12 cellular contexts compared by ENCODE assay signal in the genomic region with DNA sequence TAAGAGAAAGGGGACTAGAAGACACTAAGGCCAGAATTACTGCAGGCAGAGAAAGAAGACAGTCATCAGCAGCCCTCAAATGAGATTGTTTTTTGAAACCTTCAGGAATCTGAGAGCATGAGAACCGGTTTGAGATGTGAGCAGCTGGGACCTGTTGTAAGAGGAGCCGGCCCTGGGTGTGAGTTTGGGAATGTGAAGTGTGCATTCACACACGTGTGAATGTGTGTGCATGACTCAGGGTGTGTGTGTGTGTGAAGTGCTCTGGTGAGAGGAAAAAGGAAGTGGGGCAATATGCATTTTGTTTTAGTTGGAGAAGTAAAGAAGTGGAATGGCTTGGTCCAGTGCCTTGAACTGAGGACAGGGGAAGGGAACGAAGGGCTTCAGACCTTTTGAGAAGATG. TPM values are rescaled to one million over a fixed set of nuclear protein-coding genes. Genes with fewer than 3 reads are reported as not detected.
DNase-seq lines count a peak whose midpoint lies in the region; ATAC-seq, FAIRE-seq and TF ChIP-seq lines count a peak whose summit lies in the region.
"Had no signal": no experiment of that assay in that cellular context is flagged by ENCODE, and none has a peak within 500 bp of the region (broad histone marks: within the 10 kb centered on the region; RNA-seq: fewer than 3 reads in every experiment).

No MANE protein-coding gene starts in this region.

- peaks cover 33% of the 10 kb centered on the region for H3K36me3 ChIP-seq in NT2/D1 (ENCODE audit: insufficient read depth, insufficient read length, low read length)
- H3K36me3 ChIP-seq: adrenal gland had no signal

- peaks cover 20% of the 10 kb centered on the region for H3K27me3 ChIP-seq in NT2/D1 (ENCODE audit: insufficient read depth, insufficient read length)
- H3K27me3 ChIP-seq: adrenal gland had no signal

- DNase-seq in HFF-Myc (ENCODE audit: extremely low read depth, low read depth) (peak; percentile 25), NT2/D1 (ENCODE audit: low read depth, low spot score) (no peak), fibroblast of pulmonary artery (ENCODE audit: low read depth) (peak; percentile 58), progenitor cell of endocrine pancreas (ENCODE audit: low spot score, unreplicated experiment) (no peak), dedifferentiated amniotic fluid mesenchymal stem cell (ENCODE audit: extremely low spot score) (no peak), H54 (ENCODE audit: insufficient read length, low spot score) (no peak)
- DNase-seq: activated CD8-positive, alpha-beta memory T cell treated with anti-CD3 and anti-CD28 coated beads, Interleukin-2, amount 50 U/mL, for 48 hours; adrenal gland; mucosa of descending colon; NCI-H226 had no signal

- FAIRE-seq in H54 (lab: Jason Lieb, UNC) = no peak

- peaks cover 39% of the 10 kb centered on the region for H3K4me1 Mint-ChIP-seq in progenitor cell of endocrine pancreas (ENCODE audit: low read depth)

- peaks cover 4% of the 10 kb centered on the region for H3K27me3 Mint-ChIP-seq in progenitor cell of endocrine pancreas

- H3K4me1 ChIP-seq in NT2/D1 (ENCODE audit: insufficient read depth, insufficient read length) = peaks cover 26% of the 10 kb centered on the region

- ATAC-seq in HG03378 (IDR thresholded peaks at IDR 0.05; ENCODE audit: unreplicated experiment) = no peak
- ATAC-seq in HG02588 (IDR thresholded peaks at IDR 0.05; ENCODE audit: unreplicated experiment) = no peak
- ATAC-seq: mucosa of descending colon had no signal

- peak overlapping the region; percentile 9 for H3K4me3 Mint-ChIP-seq in progenitor cell of endocrine pancreas (ENCODE audit: low read depth)

- no peaks in the 10 kb centered on the region for H3K9me3 ChIP-seq in NT2/D1 (ENCODE audit: insufficient read depth, low read length)
- H3K9me3 ChIP-seq: adrenal gland, mucosa of descending colon had no signal

- H3K27ac Mint-ChIP-seq in progenitor cell of endocrine pancreas = peak overlapping the region; percentile 12

- H3K36me3 Mint-ChIP-seq in progenitor cell of endocrine pancreas (ENCODE audit: insufficient read depth) = peaks cover 2% of the 10 kb centered on the region

- no peak overlapping the region for H3K4me3 ChIP-seq in HFF-Myc (replicated peaks; ENCODE audit: low read depth, low read length)
- no peak overlapping the region for H3K4me3 ChIP-seq in NT2/D1 (ENCODE audit: insufficient read length, low read depth)
- no peak overlapping the region for H3K4me3 ChIP-seq in fibroblast of pulmonary artery (replicated peaks; ENCODE audit: low read depth, low read length)
- H3K4me3 ChIP-seq: adrenal gland, mucosa of descending colon had no signal

- TF ChIP-seq CTCF in HFF-Myc (IDR thresholded peaks at IDR 0.05; ENCODE audit: low read depth, low read length, missing control alignments) (no peak), fibroblast of pulmonary artery (IDR thresholded peaks at IDR 0.05; ENCODE audit: low read length, missing control alignments) (no peak), progenitor cell of endocrine pancreas (IDR thresholded peaks at IDR 0.05; ENCODE audit: unreplicated experiment) (no peak)

- H3K9ac ChIP-seq in NT2/D1 (ENCODE audit: insufficient read length, low read depth) = peak overlapping the region; percentile 62

- TF ChIP-seq POLR2A in H54 (IDR thresholded peaks at IDR 0.05; ENCODE audit: low read depth, low read length) = no peak

- H3K9me3 Mint-ChIP-seq in progenitor cell of endocrine pancreas (ENCODE audit: low read depth) = no peaks in the 10 kb centered on the region

RNA-seq across cellular contexts. Expression of gene SCUBE3, which starts 4.3 kb away (rescaled TPM):
- total RNA-seq in progenitor cell of endocrine pancreas = 31.1 and 35.3 TPM in 2 replicates

RNA-seq across cellular contexts. Expression of gene ZNF76, which starts 41.5 kb away (rescaled TPM):
- total RNA-seq in progenitor cell of endocrine pancreas = 61.2 and 61.7 TPM in 2 replicates

Comparison
In these comparisons a context has a peak if more than half of its experiments do, and no peak if none do; other contexts are left out.
1. DNase-seq: peak in HFF-Myc (single experiment) and fibroblast of pulmonary artery (single experiment); none in NT2/D1 (single experiment), progenitor cell of endocrine pancreas (single experiment), dedifferentiated amniotic fluid mesenchymal stem cell (single experiment) and H54 (single experiment).